In genomic region chr5:127022846-127023245, GRCh38 we compare ENCODE assay signal across 1 cellular context.
A peak's percentile ranks its signal among the peaks of the same experiment; 100 is the strongest.
TF ChIP-seq lines count a peak whose summit lies in the region.

No MANE protein-coding gene starts in this region.

TF ChIP-seq in HepG2, 621 proteins besides CTCF, POLR2A, EP300 and RAD21 (continued from another document and continues in another):
- TF ChIP-seq CBX2 (IDR thresholded peaks at IDR 0.05; ENCODE audit: low read depth, low read length) (no peak), CBX2 (CRISPR knock-in tag; IDR thresholded peaks at IDR 0.05; ENCODE audit: low read depth) (no peak), SOX5 (CRISPR knock-in tag; IDR thresholded peaks at IDR 0.05; ENCODE audit: borderline replicate concordance) (peak; percentile 95), NCOA2 (CRISPR knock-in tag; IDR thresholded peaks at IDR 0.05) (peak; percentile 42; the same call in 1 of the 2 replicates), ZNF7 (CRISPR knock-in tag; IDR thresholded peaks at IDR 0.05) (no peak), FOXP1 (IDR thresholded peaks at IDR 0.05) (no peak), FOXP1 (CRISPR knock-in tag; IDR thresholded peaks at IDR 0.05) (peak; percentile 81; the same call in 1 of the 2 replicates), ARNTL (CRISPR knock-in tag; IDR thresholded peaks at IDR 0.05) (0 out of 2 replicates have a peak, but pooled peaks have one; percentile 46), SOX6 (IDR thresholded peaks at IDR 0.05) (no peak), SOX6 (CRISPR knock-in tag; IDR thresholded peaks at IDR 0.05) (peak; percentile 93), ELF3 (CRISPR knock-in tag; IDR thresholded peaks at IDR 0.05) (peak; percentile 63), HNF4A (CRISPR knock-in tag; IDR thresholded peaks at IDR 0.05) (peak; percentile 91), HMG20A (CRISPR knock-in tag; IDR thresholded peaks at IDR 0.05; ENCODE audit: borderline replicate concordance) (peak; percentile 85; the same call in 1 of the 2 replicates), ZNF383 (CRISPR knock-in tag; IDR thresholded peaks at IDR 0.05; ENCODE audit: borderline replicate concordance) (no peak), HOXD1 (CRISPR knock-in tag; IDR thresholded peaks at IDR 0.05) (no peak), HHEX (CRISPR knock-in tag; IDR thresholded peaks at IDR 0.05) (peak; percentile 50), ZNF20 (CRISPR knock-in tag; IDR thresholded peaks at IDR 0.05) (no peak), MAFK (conservative IDR thresholded peaks at IDR 0.05 in 1 of 2, IDR thresholded peaks at IDR 0.05 in 1 of 2; ENCODE audit: low read length in 2 of 2) (no peak), GATAD2A (CRISPR knock-in tag; IDR thresholded peaks at IDR 0.05) (peak; percentile 86), KAT8 (CRISPR knock-in tag; IDR thresholded peaks at IDR 0.05) (peak; percentile 19; the same call in 1 of the 2 replicates), MIXL1 (CRISPR knock-in tag; IDR thresholded peaks at IDR 0.05) (0 out of 2 replicates have a peak, but pooled peaks have one; percentile 62), BRCA1 (CRISPR knock-in tag; IDR thresholded peaks at IDR 0.05) (no peak), ISX (CRISPR knock-in tag; conservative IDR thresholded peaks at IDR 0.05) (no peak), NCOR1 (IDR thresholded peaks at IDR 0.05; ENCODE audit: borderline replicate concordance, low read length) (peak; percentile 70; the same call in 1 of the 2 replicates), ZNF577 (CRISPR knock-in tag; IDR thresholded peaks at IDR 0.05; ENCODE audit: borderline replicate concordance, low read depth) (no peak), MIER2 (CRISPR knock-in tag; IDR thresholded peaks at IDR 0.05) (no peak), NFIC (IDR thresholded peaks at IDR 0.05; ENCODE audit: low read length) (peak; percentile 71; the same call in 1 of the 2 replicates), NONO (IDR thresholded peaks at IDR 0.05) (no peak), NONO (CRISPR knock-in tag; conservative IDR thresholded peaks at IDR 0.05) (no peak), PPARG (CRISPR knock-in tag; conservative IDR thresholded peaks at IDR 0.05) (peak; percentile 50; the same call in 1 of the 2 replicates), ZNF747 (CRISPR knock-in tag; IDR thresholded peaks at IDR 0.05; ENCODE audit: borderline replicate concordance) (no peak), ZNF430 (CRISPR knock-in tag; IDR thresholded peaks at IDR 0.05) (no peak), USF2 (IDR thresholded peaks at IDR 0.05; ENCODE audit: low read depth, low read length) (no peak), USF2 (CRISPR knock-in tag; IDR thresholded peaks at IDR 0.05; ENCODE audit: borderline replicate concordance) (no peak), FOXJ3 (CRISPR knock-in tag; IDR thresholded peaks at IDR 0.05; ENCODE audit: borderline replicate concordance) (peak; percentile 46; the same call in 1 of the 2 replicates), THYN1 (CRISPR knock-in tag; IDR thresholded peaks at IDR 0.05; ENCODE audit: borderline replicate concordance, low read depth) (no peak), ZNF644 (CRISPR knock-in tag; IDR thresholded peaks at IDR 0.05; ENCODE audit: low read depth) (peak; percentile 89), HDAC2 (CRISPR knock-in tag; IDR thresholded peaks at IDR 0.05) (peak; percentile 74), CREB1 (IDR thresholded peaks at IDR 0.05) (no peak), CREB1 (CRISPR knock-in tag; IDR thresholded peaks at IDR 0.05) (peak; percentile 60; the same call in 1 of the 2 replicates), ESRRA (CRISPR knock-in tag; IDR thresholded peaks at IDR 0.05; ENCODE audit: low read depth) (0 out of 2 replicates have a peak, but pooled peaks have one; percentile 45), KMT2B (CRISPR knock-in tag; IDR thresholded peaks at IDR 0.05) (peak; percentile 30; the same call in 1 of the 2 replicates), JARID2 (CRISPR knock-in tag; IDR thresholded peaks at IDR 0.05; ENCODE audit: insufficient replicate concordance) (no peak), ZNF75D (CRISPR knock-in tag; IDR thresholded peaks at IDR 0.05; ENCODE audit: borderline replicate concordance) (no peak), MEF2D (CRISPR knock-in tag; IDR thresholded peaks at IDR 0.05) (0 out of 2 replicates have a peak, but pooled peaks have one; percentile 36), ARID5B (CRISPR knock-in tag; IDR thresholded peaks at IDR 0.05) (peak; percentile 88), ZFP37 (CRISPR knock-in tag; IDR thresholded peaks at IDR 0.05; ENCODE audit: borderline replicate concordance) (0 out of 2 replicates have a peak, but pooled peaks have one; percentile 22), AHDC1 (CRISPR knock-in tag; IDR thresholded peaks at IDR 0.05; ENCODE audit: borderline replicate concordance) (peak; percentile 86; the same call in 1 of the 2 replicates)
- TF ChIP-seq, protein P1, sequence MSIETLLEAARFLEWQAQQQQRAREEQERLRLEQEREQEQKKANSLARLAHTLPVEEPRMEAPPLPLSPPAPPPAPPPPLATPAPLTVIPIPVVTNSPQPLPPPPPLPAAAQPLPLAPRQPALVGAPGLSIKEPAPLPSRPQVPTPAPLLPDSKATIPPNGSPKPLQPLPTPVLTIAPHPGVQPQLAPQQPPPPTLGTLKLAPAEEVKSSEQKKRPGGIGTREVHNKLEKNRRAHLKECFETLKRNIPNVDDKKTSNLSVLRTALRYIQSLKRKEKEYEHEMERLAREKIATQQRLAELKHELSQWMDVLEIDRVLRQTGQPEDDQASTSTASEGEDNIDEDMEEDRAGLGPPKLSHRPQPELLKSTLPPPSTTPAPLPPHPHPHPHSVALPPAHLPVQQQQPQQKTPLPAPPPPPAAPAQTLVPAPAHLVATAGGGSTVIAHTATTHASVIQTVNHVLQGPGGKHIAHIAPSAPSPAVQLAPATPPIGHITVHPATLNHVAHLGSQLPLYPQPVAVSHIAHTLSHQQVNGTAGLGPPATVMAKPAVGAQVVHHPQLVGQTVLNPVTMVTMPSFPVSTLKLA (IDR thresholded peaks at IDR 0.05), result peak; percentile 84
- TF ChIP-seq, protein P2, sequence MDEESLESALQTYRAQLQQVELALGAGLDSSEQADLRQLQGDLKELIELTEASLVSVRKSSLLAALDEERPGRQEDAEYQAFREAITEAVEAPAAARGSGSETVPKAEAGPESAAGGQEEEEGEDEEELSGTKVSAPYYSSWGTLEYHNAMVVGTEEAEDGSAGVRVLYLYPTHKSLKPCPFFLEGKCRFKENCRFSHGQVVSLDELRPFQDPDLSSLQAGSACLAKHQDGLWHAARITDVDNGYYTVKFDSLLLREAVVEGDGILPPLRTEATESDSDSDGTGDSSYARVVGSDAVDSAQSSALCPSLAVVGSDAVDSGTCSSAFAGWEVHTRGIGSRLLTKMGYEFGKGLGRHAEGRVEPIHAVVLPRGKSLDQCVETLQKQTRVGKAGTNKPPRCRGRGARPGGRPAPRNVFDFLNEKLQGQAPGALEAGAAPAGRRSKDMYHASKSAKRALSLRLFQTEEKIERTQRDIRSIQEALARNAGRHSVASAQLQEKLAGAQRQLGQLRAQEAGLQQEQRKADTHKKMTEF (CRISPR knock-in tag; IDR thresholded peaks at IDR 0.05), result peak; percentile 41; the same call in 1 of the 2 replicates
- TF ChIP-seq, protein P3, sequence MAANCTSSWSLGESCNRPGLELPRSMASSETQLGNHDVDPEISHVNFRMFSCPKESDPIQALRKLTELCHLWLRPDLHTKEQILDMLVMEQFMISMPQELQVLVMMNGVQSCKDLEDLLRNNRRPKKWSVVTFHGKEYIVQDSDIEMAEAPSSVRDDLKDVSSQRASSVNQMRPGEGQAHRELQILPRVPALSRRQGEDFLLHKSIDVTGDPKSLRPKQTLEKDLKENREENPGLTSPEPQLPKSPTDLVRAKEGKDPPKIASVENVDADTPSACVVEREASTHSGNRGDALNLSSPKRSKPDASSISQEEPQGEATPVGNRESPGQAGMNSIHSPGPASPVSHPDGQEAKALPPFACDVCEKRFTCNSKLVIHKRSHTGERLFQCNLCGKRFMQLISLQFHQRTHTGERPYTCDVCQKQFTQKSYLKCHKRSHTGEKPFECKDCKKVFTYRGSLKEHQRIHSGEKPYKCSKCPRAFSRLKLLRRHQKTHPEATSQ (CRISPR knock-in tag; IDR thresholded peaks at IDR 0.05; ENCODE audit: borderline replicate concordance), result no peak
- TF ChIP-seq, protein P4, sequence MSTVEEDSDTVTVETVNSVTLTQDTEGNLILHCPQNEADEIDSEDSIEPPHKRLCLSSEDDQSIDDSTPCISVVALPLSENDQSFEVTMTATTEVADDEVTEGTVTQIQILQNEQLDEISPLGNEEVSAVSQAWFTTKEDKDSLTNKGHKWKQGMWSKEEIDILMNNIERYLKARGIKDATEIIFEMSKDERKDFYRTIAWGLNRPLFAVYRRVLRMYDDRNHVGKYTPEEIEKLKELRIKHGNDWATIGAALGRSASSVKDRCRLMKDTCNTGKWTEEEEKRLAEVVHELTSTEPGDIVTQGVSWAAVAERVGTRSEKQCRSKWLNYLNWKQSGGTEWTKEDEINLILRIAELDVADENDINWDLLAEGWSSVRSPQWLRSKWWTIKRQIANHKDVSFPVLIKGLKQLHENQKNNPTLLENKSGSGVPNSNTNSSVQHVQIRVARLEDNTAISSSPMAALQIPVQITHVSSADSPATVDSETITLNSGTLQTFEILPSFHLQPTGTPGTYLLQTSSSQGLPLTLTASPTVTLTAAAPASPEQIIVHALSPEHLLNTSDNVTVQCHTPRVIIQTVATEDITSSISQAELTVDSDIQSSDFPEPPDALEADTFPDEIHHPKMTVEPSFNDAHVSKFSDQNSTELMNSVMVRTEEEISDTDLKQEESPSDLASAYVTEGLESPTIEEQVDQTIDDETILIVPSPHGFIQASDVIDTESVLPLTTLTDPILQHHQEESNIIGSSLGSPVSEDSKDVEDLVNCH (CRISPR knock-in tag; IDR thresholded peaks at IDR 0.05), result no peak
